ENCODE assay signal across 11 cellular contexts in genomic region chr22:36236338-36237319, GRCh38. TPM values are rescaled to one million over a fixed set of nuclear protein-coding genes. Genes with fewer than 3 reads are reported as not detected.
DNase-seq lines count a peak whose midpoint lies in the region; ATAC-seq, FAIRE-seq and TF ChIP-seq lines count a peak whose summit lies in the region.
"Had no signal": no experiment of that assay in that cellular context is flagged by ENCODE, and none has a peak within 500 bp of the region (broad histone marks: within the 10 kb centered on the region; RNA-seq: fewer than 3 reads in every experiment).

No MANE protein-coding gene starts in this region.

- no peak for TF ChIP-seq RAD21 in A549 (conservative IDR thresholded peaks at IDR 0.05 in 1 of 2, IDR thresholded peaks at IDR 0.05 in 1 of 2)

- no peak for ATAC-seq in A549
- no peak for ATAC-seq in naive thymus-derived CD8-positive, alpha-beta T cell
- no peak for ATAC-seq in HG02642 (IDR thresholded peaks at IDR 0.05; ENCODE audit: poor library complexity, unreplicated experiment)
- no peak for ATAC-seq in GM18498 (IDR thresholded peaks at IDR 0.05; ENCODE audit: unreplicated experiment)
- no peak for ATAC-seq in HG03432 (IDR thresholded peaks at IDR 0.05; ENCODE audit: unreplicated experiment)

- H3K4me3 ChIP-seq in A549, result no peak overlapping the region
- no peak overlapping the region for H3K4me3 ChIP-seq in KMS-11 (IDR thresholded peaks at IDR 0.05; ENCODE audit: insufficient read depth, low read depth, low read length)
- H3K4me3 ChIP-seq in choroid plexus epithelial cell (ENCODE audit: low read depth, low read length), result peak overlapping the region; percentile 67

- no peaks in the 10 kb centered on the region for H4K20me1 ChIP-seq in KMS-11 (ENCODE audit: insufficient read depth)

- H3K36me3 Mint-ChIP-seq in naive thymus-derived CD8-positive, alpha-beta T cell, result peaks cover 12 to 62% (median 34%) of the 10 kb centered on the region in 3 donors

- TF ChIP-seq EP300 in A549 (IDR thresholded peaks at IDR 0.05), result no peak

- peak overlapping the region; percentile 96; the same call in 1 of the 3 replicates for H3K4me2 ChIP-seq in A549
- peak overlapping the region; percentile 4; the same call in 1 of the 2 replicates for H3K4me2 ChIP-seq in KMS-11

- peaks cover 18% of the 10 kb centered on the region for H3K4me1 ChIP-seq in A549
- peaks cover 27% of the 10 kb centered on the region for H3K4me1 ChIP-seq in KMS-11 (ENCODE audit: low read depth, poor library complexity, severe bottlenecking)

- TF ChIP-seq CTCF in A549 (IDR thresholded peaks at IDR 0.05), result no peak
- TF ChIP-seq CTCF in KMS-11 (conservative IDR thresholded peaks at IDR 0.05; ENCODE audit: low read depth, low read length), result no peak
- no peak for TF ChIP-seq CTCF in choroid plexus epithelial cell (conservative IDR thresholded peaks at IDR 0.05; ENCODE audit: low read depth, low read length)

- H3K9ac ChIP-seq in KMS-11, result no peak overlapping the region

- WGBS in A549 (ENCODE audit: missing lambda C conversion rate), result 84% methylated on average over 13 of the region's 14 CpGs

- peaks cover 36% of the 10 kb centered on the region for H3K79me2 ChIP-seq in KMS-11 (ENCODE audit: insufficient read depth, low read depth)

- TF ChIP-seq POLR2A in A549 (IDR thresholded peaks at IDR 0.05; ENCODE audit: low read length), result no peak

- H3K27me3 Mint-ChIP-seq in naive thymus-derived CD8-positive, alpha-beta T cell, result no peaks in the 10 kb centered on the region

- FAIRE-seq in A549 (lab: Jason Lieb, UNC), result no peak
- FAIRE-seq: TTC549 had no signal

- peak overlapping the region in 6 of 10 donors; percentile 18 to 100 (median 40) for H3K27ac Mint-ChIP-seq in naive thymus-derived CD8-positive, alpha-beta T cell

- H3K4me3 Mint-ChIP-seq in naive thymus-derived CD8-positive, alpha-beta T cell, result peak overlapping the region in 9 of 10 donors; percentile 59 to 100 (median 98)

- H2AFZ ChIP-seq in KMS-11 (ENCODE audit: low read depth), result no peak overlapping the region

- peaks cover 0 to 2% (median 0%) of the 10 kb centered on the region in 9 donors for H3K9me3 Mint-ChIP-seq in naive thymus-derived CD8-positive, alpha-beta T cell

- H3K9me3 ChIP-seq in A549, result no peaks in the 10 kb centered on the region

- no peak for DNase-seq in A549 (ENCODE audit: low read depth in 1 of 2, low spot score in 1 of 2)
- no peak for DNase-seq in choroid plexus epithelial cell (ENCODE audit: low read depth)
- peak in 1 of 10 donors; percentile 8 for DNase-seq in naive thymus-derived CD8-positive, alpha-beta T cell
- DNase-seq in Ammon's horn (ENCODE audit: low spot score), result no peak

- H3K27ac ChIP-seq in A549, result no peak overlapping the region
- no peak overlapping the region for H3K27ac ChIP-seq in KMS-11

- H3K27me3 ChIP-seq in KMS-11 (ENCODE audit: insufficient read depth, low read depth), result no peaks in the 10 kb centered on the region

- CTCF ChIA-PET in A549 (lab: Yijun Ruan, JAX), result interaction anchor here (0.9 to 2.9 kb wide), 4 partner anchors 7 to 42 kb away, joined by 3 to 14 read pairs (median 4); no protein-coding TSS in a partner anchor

- POLR2A ChIA-PET in A549 (lab: Yijun Ruan, JAX), result no interaction called here
- POLR2A ChIA-PET in naive thymus-derived CD8-positive, alpha-beta T cell (lab: Charles Lee), result no interaction called here

- H3K4me1 Mint-ChIP-seq in naive thymus-derived CD8-positive, alpha-beta T cell, result peaks cover 41 to 66% (median 62%) of the 10 kb centered on the region in 4 donors

- H3K36me3 ChIP-seq in KMS-11 (ENCODE audit: insufficient read depth), result no peaks in the 10 kb centered on the region

TF ChIP-seq in A549, 52 proteins besides CTCF, POLR2A, EP300 and RAD21:
- TF ChIP-seq GATA3 (IDR thresholded peaks at IDR 0.05; ENCODE audit: borderline replicate concordance) (no peak), HOXB5 (CRISPR knock-in tag; IDR thresholded peaks at IDR 0.05) (no peak), NPAS2 (CRISPR knock-in tag; IDR thresholded peaks at IDR 0.05; ENCODE audit: borderline replicate concordance) (no peak), CHD2 (IDR thresholded peaks at IDR 0.05; ENCODE audit: low read length, partially characterized antibody) (no peak), EHMT2 (IDR thresholded peaks at IDR 0.05; ENCODE audit: low read depth) (no peak), CEBPB (IDR thresholded peaks at IDR 0.05) (no peak), ZC3H11A (IDR thresholded peaks at IDR 0.05) (no peak), MAZ (IDR thresholded peaks at IDR 0.05; ENCODE audit: borderline replicate concordance, low read depth, low read length) (no peak), SMC3 (IDR thresholded peaks at IDR 0.05) (no peak), HEYL (CRISPR knock-in tag; IDR thresholded peaks at IDR 0.05) (no peak), BHLHE40 (IDR thresholded peaks at IDR 0.05; ENCODE audit: low read depth, low read length) (no peak), PBX3 (IDR thresholded peaks at IDR 0.05) (no peak), CHD4 (IDR thresholded peaks at IDR 0.05; ENCODE audit: borderline replicate concordance) (no peak), HOXB13 (CRISPR knock-in tag; IDR thresholded peaks at IDR 0.05; ENCODE audit: low read depth) (no peak), ELK1 (IDR thresholded peaks at IDR 0.05; ENCODE audit: low read depth, low read length) (no peak), RFX5 (IDR thresholded peaks at IDR 0.05) (no peak), HOXA7 (CRISPR knock-in tag; IDR thresholded peaks at IDR 0.05) (no peak)

RNA-seq across cellular contexts. Expression of gene APOL2, which starts 2.7 kb away (rescaled TPM):
- polyA plus RNA-seq in A549 (2011; rRNA removed) (8.7 and 12.3 TPM in 2 replicates), A549 (2017; fragmentation: RNase III; extraction: RNeasy Plus Mini Kit Qiagen cat#74134 plus additional on column Dnase treatment) (21.5 to 23.8 TPM (median 23.1 TPM) in 3 replicates)
- polyA plus RNA-seq in A549 (2012; cell fraction: cytosol; rRNA removed), result 8.6 TPM in 2 replicates
- 12.3 and 13.2 TPM in 2 replicates for polyA plus RNA-seq in A549 (2012; cell fraction: nucleus; rRNA removed)
- polyA minus RNA-seq in A549 (2011; rRNA and poly(A)+ RNA removed), result 16.4 and 17.4 TPM in 2 replicates
- 10 to 100 TPM; 58.3 to 64.1 TPM for total RNA-seq in naive thymus-derived CD8-positive, alpha-beta T cell
- 10 to 100 TPM; 11.7 to 16.4 (median 16.3) TPM for polyA plus RNA-seq in naive thymus-derived CD8-positive, alpha-beta T cell

RNA-seq across cellular contexts. Expression of gene APOL1, which starts 16.3 kb away (rescaled TPM):
- 2.0 and 3.3 TPM in 2 replicates for polyA plus RNA-seq in A549 (2011; rRNA removed)
- polyA plus RNA-seq in A549 (2012; cell fraction: cytosol; rRNA removed), result 0.61 and 0.96 TPM in 2 replicates
- polyA plus RNA-seq in A549 (2012; cell fraction: nucleus; rRNA removed), result 0.92 and 1.2 TPM in 2 replicates
- 5.2 to 7.6 TPM (median 6.5 TPM) in 3 replicates for polyA plus RNA-seq in A549 (2017; fragmentation: RNase III; extraction: RNeasy Plus Mini Kit Qiagen cat#74134 plus additional on column Dnase treatment)
- polyA minus RNA-seq in A549 (2011; rRNA and poly(A)+ RNA removed), result 2.0 and 2.4 TPM in 2 replicates
- 10 to 100 TPM; 15.3 to 16.5 TPM for total RNA-seq in naive thymus-derived CD8-positive, alpha-beta T cell
- polyA plus RNA-seq in naive thymus-derived CD8-positive, alpha-beta T cell, result 10 to 100 TPM in 1 of 3 donors, 1 to 10 TPM in 2; 3.3 to 11.8 (median 4.6) TPM

RNA-seq across cellular contexts. Expression of gene APOL4, which starts 35.0 kb away (rescaled TPM):
- not detected in 2 replicates for polyA plus RNA-seq in A549 (2011; rRNA removed)
- not detected in 2 replicates for polyA plus RNA-seq in A549 (2012; cell fraction: cytosol; rRNA removed)
- polyA plus RNA-seq in A549 (2012; cell fraction: nucleus; rRNA removed), result 0.05 TPM in 1 of 2 replicates, not detected in the other
- polyA plus RNA-seq in A549 (2017; fragmentation: RNase III; extraction: RNeasy Plus Mini Kit Qiagen cat#74134 plus additional on column Dnase treatment), result not detected in 3 replicates
- not detected in 2 replicates for polyA minus RNA-seq in A549 (2011; rRNA and poly(A)+ RNA removed)
- total RNA-seq in naive thymus-derived CD8-positive, alpha-beta T cell, result not detected
- polyA plus RNA-seq in naive thymus-derived CD8-positive, alpha-beta T cell, result not detected
- total RNA-seq: HT1080, renal cortical epithelial cell had no signal
